In the genomic region with DNA sequence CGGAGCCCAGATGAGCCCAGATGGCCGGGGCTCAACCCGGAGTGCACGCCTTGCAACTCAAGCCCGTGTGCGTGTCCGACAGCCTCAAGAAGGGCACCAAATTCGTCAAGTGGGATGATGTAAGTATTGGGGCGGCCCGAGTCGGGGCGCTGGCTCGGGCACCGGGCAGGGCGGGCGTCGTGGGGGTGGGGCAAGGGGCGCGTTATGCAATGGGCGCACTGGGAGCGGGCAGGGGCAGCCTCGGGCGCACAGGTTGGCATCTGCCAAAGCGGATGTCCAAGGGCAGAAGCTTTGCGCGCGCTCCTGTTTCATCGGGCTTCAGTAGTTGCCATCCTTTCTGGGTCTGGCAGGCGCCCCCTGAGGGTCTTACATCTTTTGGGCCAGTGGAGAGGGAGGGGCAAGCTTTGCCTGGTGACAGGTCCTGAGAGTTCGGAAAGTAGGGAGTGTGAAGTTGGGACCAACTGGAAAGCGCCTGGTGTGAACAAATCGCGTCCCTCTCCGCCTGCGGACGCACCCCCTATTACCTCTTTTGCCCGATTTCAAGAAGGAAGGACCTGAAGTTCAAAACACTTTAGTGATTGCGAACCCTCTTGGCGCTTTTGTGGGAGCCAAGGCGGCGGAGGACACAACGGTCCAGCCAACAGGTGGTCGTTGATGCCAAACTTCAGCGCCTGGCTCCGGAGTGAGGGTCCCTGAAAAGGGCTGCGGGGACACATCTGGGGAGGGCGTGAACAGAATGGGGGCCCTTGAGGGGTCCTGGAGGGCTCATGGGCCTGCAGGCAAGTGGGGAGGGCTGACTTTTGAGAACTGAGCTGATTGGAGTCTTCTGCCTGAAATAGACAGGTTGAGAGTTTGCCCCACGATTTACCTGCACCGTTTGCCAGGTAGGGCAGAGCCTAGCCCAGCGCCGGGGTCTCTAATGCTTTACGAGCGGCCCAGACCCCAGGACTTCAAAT, we compare ENCODE assay signal across 8 cellular contexts. TPM values are rescaled to one million over a fixed set of nuclear protein-coding genes. Genes with fewer than 3 reads are reported as not detected.
DNase-seq lines count a peak whose midpoint lies in the region; ATAC-seq and TF ChIP-seq lines count a peak whose summit lies in the region.

No MANE protein-coding gene starts in this region.

- intact Hi-C loops in PC-3 (cut with micrococcal nuclease) (loop anchor here (1.0 to 5.0 kb wide), 3 partner anchors 149 to 589 kb away; no protein-coding TSS in a partner anchor), colonic mucosa (cut with DNase I) (loop anchor here (2.0 to 10.0 kb wide), 3 partner anchors 172 to 589 kb away; no protein-coding TSS in a partner anchor), right lobe of liver (cut with DNase I) (loop anchor here (5.0 to 10.0 kb wide), 2 partner anchors 172 to 254 kb away; no protein-coding TSS in a partner anchor)

- H3K27ac ChIP-seq in PC-3 (ENCODE audit: low read length) (no peak overlapping the region), colonic mucosa (peak overlapping the region; percentile 47), right lobe of liver (peak overlapping the region; percentile 73 to 90 (median 75))

- H3K27me3 ChIP-seq in PC-3 (ENCODE audit: low read length), result peaks cover 84% of the 10 kb centered on the region
- no peaks in the 10 kb centered on the region for H3K27me3 ChIP-seq in colonic mucosa
- no peaks in the 10 kb centered on the region for H3K27me3 ChIP-seq in right lobe of liver

- peaks cover 22% of the 10 kb centered on the region for H3K4me1 Mint-ChIP-seq in stimulated activated naive CD8-positive, alpha-beta T cell treated with anti-CD3 and anti-CD28 coated beads, Interleukin-15, amount 100 ng/mL, for 72 hours

- no peaks in the 10 kb centered on the region for H3K9me3 Mint-ChIP-seq in stimulated activated naive CD8-positive, alpha-beta T cell treated with anti-CD3 and anti-CD28 coated beads, Interleukin-15, amount 100 ng/mL, for 72 hours

- no peaks in the 10 kb centered on the region for H3K79me2 ChIP-seq in PC-3 (ENCODE audit: low read length)

- H3K9ac ChIP-seq in PC-3 (ENCODE audit: low read length) (no peak overlapping the region), colonic mucosa (ENCODE audit: low read depth in 2 of 2, low read length in 2 of 2) (peak overlapping the region in 1 of 2 donors; percentile 57)

- no peaks in the 10 kb centered on the region for H3K9me2 ChIP-seq in PC-3 (replicated peaks; ENCODE audit: low read length)

- H4K20me1 ChIP-seq in PC-3 (ENCODE audit: low read length), result no peaks in the 10 kb centered on the region

- DNase-seq in PC-3 (no peak), colonic mucosa (peak; percentile 28), right lobe of liver (peak; percentile 59 to 83 (median 70)), medulla oblongata (ENCODE audit: extremely low spot score) (no peak)
- peak in 1 of 2 donors; percentile 20 for DNase-seq in stimulated activated naive CD8-positive, alpha-beta T cell treated with anti-CD3 and anti-CD28 coated beads, Interleukin-15, amount 100 ng/mL, for 72 hours

- H3K4me1 ChIP-seq in PC-3 (ENCODE audit: insufficient read depth, low read length) (0 out of 2 replicates have a peak, but pooled peaks cover 5% of the 10 kb centered on the region), colonic mucosa (no peaks in the 10 kb centered on the region), right lobe of liver (no peaks in the 10 kb centered on the region)

- CTCF ChIA-PET in PC-3 (lab: Charles Lee), result no interaction called here

- H3K36me3 ChIP-seq in PC-3 (ENCODE audit: low read depth, low read length) (no peaks in the 10 kb centered on the region), colonic mucosa (no peaks in the 10 kb centered on the region), right lobe of liver (no peaks in the 10 kb centered on the region)

- peak overlapping the region; percentile 71 to 87 for H3K4me3 Mint-ChIP-seq in stimulated activated naive CD8-positive, alpha-beta T cell treated with anti-CD3 and anti-CD28 coated beads, Interleukin-15, amount 100 ng/mL, for 72 hours

- H3F3A ChIP-seq in PC-3 (ENCODE audit: low read length, unreplicated experiment), result no peaks in the 10 kb centered on the region

- BruUV-seq in PC-3 (replicated peaks; lab: Mats Ljungman, UMichigan), result no TSS peak

- 7% methylated on average over 26 of the region's 53 CpGs for WGBS in right lobe of liver (ENCODE audit: insufficient coverage, low coverage, low lambda C conversion rate, missing lambda C conversion rate)

- H2AFZ ChIP-seq in PC-3 (ENCODE audit: low read length), result peak overlapping the region; percentile 45; the same call in 1 of the 2 replicates

- H3K4me3 ChIP-seq in PC-3 (ENCODE audit: low read length) (peak overlapping the region; percentile 56; the same call in 1 of the 2 replicates), colonic mucosa (peak overlapping the region; percentile 48), right lobe of liver (peak overlapping the region; percentile 64 to 94 (median 69))

- TF ChIP-seq CTCF in PC-3 (conservative IDR thresholded peaks at IDR 0.05; ENCODE audit: low read depth, low read length) (no peak), colonic mucosa (IDR thresholded peaks at IDR 0.05) (no peak), right lobe of liver (IDR thresholded peaks at IDR 0.05) (no peak)

- peak overlapping the region; percentile 71 for H3K4me2 ChIP-seq in PC-3 (ENCODE audit: low read length)

- POLR2A ChIA-PET in PC-3 (lab: Charles Lee; ENCODE audit: unreplicated experiment), result no interaction called here

- H3K27ac Mint-ChIP-seq in stimulated activated naive CD8-positive, alpha-beta T cell treated with anti-CD3 and anti-CD28 coated beads, Interleukin-15, amount 100 ng/mL, for 72 hours, result peak overlapping the region in 1 of 2 donors; percentile 68

- peaks cover 49% of the 10 kb centered on the region for H3K27me3 Mint-ChIP-seq in stimulated activated naive CD8-positive, alpha-beta T cell treated with anti-CD3 and anti-CD28 coated beads, Interleukin-15, amount 100 ng/mL, for 72 hours

- ATAC-seq in GM19043 (IDR thresholded peaks at IDR 0.05; ENCODE audit: low read depth, unreplicated experiment) (peak; percentile 2), PC-3 (peak; percentile 31), right lobe of liver (peak; percentile 45 to 74 (median 66)), HG03571 (IDR thresholded peaks at IDR 0.05; ENCODE audit: unreplicated experiment) (no peak), HG03565 (IDR thresholded peaks at IDR 0.05; ENCODE audit: unreplicated experiment) (no peak)
- peak; percentile 30 for ATAC-seq in stimulated activated naive CD8-positive, alpha-beta T cell treated with anti-CD3 and anti-CD28 coated beads, Interleukin-15, amount 100 ng/mL, for 72 hours

- H3K9me3 ChIP-seq in PC-3 (ENCODE audit: low read length) (no peaks in the 10 kb centered on the region), colonic mucosa (no peaks in the 10 kb centered on the region), right lobe of liver (no peaks in the 10 kb centered on the region)

- TF ChIP-seq POLR2A in right lobe of liver (IDR thresholded peaks at IDR 0.05), result no peak

RNA-seq across cellular contexts. Expression of a gene that starts 0.8 kb away (rescaled TPM):
- total RNA-seq in PC-3 (2014; rRNA removed), result 4.4 TPM in 2 replicates
- total RNA-seq in colonic mucosa, result 1 to 10 TPM; 8.3 to 9.6 TPM
- total RNA-seq in right lobe of liver, result 1 to 10 TPM; 5.0 to 9.9 (median 5.7) TPM

Comparison
In these comparisons a context has a peak if more than half of its experiments do, and no peak if none do; other contexts are left out.
1. ATAC-seq: peak in GM19043 (single experiment), PC-3 (single experiment), right lobe of liver (4 of 4) and stimulated activated naive CD8-positive, alpha-beta T cell treated with anti-CD3 and anti-CD28 coated beads, Interleukin-15, amount 100 ng/mL, for 72 hours (single experiment); none in HG03571 (single experiment) and HG03565 (single experiment).
2. DNase-seq: peak in colonic mucosa (single experiment) and right lobe of liver (3 of 3); none in PC-3 (single experiment) and medulla oblongata (single experiment).
3. Peak in every context shown above with its lines, with median percentiles within 50 percentile points of each other: H3K4me3 ChIP-seq.